In the genomic region with DNA sequence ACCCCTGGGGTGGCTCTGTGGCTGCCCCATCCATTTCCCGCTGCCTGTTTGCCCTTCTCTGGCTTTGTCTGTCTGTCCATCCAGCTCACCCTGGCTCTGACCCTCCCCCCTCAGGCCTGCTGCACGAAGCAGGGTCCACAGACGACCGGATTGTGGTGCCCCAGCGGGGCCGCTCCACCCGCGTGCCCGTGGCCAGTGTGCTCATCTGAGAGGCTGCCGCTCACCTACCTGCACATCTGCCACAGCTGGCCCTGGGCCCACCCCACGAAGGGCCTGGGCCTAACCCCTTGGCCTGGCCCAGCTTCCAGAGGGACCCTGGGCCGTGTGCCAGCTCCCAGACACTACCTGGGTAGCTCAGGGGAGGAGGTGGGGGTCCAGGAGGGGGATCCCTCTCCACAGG, we compare ENCODE assay signal across 1 cellular context.
TF ChIP-seq lines count a peak whose summit lies in the region.

No MANE protein-coding gene starts in this region.

TF ChIP-seq in K562, 482 proteins besides CTCF, POLR2A, EP300 and RAD21:
- 0 out of 2 replicates have a peak, but pooled peaks have one; percentile 26 for TF ChIP-seq RBFOX2 (IDR thresholded peaks at IDR 0.05; ENCODE audit: low read depth, low read length)
- TF ChIP-seq PPARD (CRISPR knock-in tag; IDR thresholded peaks at IDR 0.05), result no peak
- TF ChIP-seq ZNF408 (CRISPR knock-in tag; IDR thresholded peaks at IDR 0.05; ENCODE audit: low read depth), result no peak
- no peak for TF ChIP-seq PHB2 (IDR thresholded peaks at IDR 0.05; ENCODE audit: low read depth)
- no peak for TF ChIP-seq ZNF766 (CRISPR knock-in tag; conservative IDR thresholded peaks at IDR 0.05)
- no peak for TF ChIP-seq NCOA4 (IDR thresholded peaks at IDR 0.05; ENCODE audit: partially characterized antibody)
